In genomic region chr16:588889-589657, GRCh38 we compare ENCODE assay signal across 1 cellular context.
TF ChIP-seq lines count a peak whose summit lies in the region.

No MANE protein-coding gene starts in this region.

TF ChIP-seq in HepG2, 621 proteins besides CTCF, POLR2A, EP300 and RAD21 (continued from another document and continues in another):
- TF ChIP-seq AKNA (CRISPR knock-in tag; IDR thresholded peaks at IDR 0.05; ENCODE audit: borderline replicate concordance) = no peak
- TF ChIP-seq, protein P1, sequence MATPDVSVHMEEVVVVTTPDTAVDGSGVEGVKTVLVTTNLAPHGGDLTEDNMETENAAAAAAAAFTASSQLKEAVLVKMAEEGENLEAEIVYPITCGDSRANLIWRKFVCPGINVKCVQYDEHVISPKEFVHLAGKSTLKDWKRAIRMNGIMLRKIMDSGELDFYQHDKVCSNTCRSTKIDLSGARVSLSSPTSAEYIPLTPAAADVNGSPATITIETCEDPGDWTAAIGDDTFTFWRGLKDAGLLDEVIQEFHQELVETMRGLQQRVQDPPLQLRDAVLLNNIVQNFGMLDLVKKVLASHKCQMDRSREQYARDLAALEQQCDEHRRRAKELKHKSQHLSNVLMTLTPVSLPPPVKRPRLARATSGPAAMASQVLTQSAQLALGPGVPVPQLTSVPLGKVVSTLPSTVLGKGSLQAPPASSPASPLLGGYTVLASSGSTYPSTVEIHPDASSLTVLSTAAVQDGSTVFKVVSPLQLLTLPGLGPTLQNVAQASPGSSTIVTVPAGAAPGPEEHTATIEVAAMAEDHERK (CRISPR knock-in tag; IDR thresholded peaks at IDR 0.05; ENCODE audit: low read depth) = no peak
- TF ChIP-seq, protein P2, sequence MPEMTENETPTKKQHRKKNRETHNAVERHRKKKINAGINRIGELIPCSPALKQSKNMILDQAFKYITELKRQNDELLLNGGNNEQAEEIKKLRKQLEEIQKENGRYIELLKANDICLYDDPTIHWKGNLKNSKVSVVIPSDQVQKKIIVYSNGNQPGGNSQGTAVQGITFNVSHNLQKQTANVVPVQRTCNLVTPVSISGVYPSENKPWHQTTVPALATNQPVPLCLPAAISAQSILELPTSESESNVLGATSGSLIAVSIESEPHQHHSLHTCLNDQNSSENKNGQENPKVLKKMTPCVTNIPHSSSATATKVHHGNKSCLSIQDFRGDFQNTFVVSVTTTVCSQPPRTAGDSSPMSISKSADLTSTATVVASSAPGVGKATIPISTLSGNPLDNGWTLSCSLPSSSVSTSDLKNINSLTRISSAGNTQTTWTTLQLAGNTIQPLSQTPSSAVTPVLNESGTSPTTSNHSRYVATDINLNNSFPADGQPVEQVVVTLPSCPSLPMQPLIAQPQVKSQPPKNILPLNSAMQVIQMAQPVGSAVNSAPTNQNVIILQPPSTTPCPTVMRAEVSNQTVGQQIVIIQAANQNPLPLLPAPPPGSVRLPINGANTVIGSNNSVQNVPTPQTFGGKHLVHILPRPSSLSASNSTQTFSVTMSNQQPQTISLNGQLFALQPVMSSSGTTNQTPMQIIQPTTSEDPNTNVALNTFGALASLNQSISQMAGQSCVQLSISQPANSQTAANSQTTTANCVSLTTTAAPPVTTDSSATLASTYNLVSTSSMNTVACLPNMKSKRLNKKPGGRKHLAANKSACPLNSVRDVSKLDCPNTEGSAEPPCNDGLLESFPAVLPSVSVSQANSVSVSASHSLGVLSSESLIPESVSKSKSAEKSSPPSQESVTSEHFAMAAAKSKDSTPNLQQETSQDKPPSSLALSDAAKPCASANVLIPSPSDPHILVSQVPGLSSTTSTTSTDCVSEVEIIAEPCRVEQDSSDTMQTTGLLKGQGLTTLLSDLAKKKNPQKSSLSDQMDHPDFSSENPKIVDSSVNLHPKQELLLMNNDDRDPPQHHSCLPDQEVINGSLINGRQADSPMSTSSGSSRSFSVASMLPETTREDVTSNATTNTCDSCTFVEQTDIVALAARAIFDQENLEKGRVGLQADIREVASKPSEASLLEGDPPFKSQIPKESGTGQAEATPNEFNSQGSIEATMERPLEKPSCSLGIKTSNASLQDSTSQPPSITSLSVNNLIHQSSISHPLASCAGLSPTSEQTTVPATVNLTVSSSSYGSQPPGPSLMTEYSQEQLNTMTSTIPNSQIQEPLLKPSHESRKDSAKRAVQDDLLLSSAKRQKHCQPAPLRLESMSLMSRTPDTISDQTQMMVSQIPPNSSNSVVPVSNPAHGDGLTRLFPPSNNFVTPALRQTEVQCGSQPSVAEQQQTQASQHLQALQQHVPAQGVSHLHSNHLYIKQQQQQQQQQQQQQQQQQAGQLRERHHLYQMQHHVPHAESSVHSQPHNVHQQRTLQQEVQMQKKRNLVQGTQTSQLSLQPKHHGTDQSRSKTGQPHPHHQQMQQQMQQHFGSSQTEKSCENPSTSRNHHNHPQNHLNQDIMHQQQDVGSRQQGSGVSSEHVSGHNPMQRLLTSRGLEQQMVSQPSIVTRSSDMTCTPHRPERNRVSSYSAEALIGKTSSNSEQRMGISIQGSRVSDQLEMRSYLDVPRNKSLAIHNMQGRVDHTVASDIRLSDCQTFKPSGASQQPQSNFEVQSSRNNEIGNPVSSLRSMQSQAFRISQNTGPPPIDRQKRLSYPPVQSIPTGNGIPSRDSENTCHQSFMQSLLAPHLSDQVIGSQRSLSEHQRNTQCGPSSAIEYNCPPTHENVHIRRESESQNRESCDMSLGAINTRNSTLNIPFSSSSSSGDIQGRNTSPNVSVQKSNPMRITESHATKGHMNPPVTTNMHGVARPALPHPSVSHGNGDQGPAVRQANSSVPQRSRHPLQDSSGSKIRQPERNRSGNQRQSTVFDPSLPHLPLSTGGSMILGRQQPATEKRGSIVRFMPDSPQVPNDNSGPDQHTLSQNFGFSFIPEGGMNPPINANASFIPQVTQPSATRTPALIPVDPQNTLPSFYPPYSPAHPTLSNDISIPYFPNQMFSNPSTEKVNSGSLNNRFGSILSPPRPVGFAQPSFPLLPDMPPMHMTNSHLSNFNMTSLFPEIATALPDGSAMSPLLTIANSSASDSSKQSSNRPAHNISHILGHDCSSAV (CRISPR knock-in tag; IDR thresholded peaks at IDR 0.05; ENCODE audit: borderline replicate concordance) = no peak
- TF ChIP-seq, protein P3, sequence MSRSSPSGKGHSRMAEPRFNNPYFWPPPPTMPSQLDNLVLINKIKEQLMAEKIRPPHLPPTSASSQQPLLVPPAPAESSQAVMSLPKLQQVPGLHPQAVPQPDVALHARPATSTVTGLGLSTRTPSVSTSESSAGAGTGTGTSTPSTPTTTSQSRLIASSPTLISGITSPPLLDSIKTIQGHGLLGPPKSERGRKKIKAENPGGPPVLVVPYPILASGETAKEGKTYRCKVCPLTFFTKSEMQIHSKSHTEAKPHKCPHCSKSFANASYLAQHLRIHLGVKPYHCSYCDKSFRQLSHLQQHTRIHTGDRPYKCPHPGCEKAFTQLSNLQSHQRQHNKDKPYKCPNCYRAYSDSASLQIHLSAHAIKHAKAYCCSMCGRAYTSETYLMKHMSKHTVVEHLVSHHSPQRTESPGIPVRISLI (CRISPR knock-in tag; IDR thresholded peaks at IDR 0.05; ENCODE audit: borderline replicate concordance) = no peak
- peak; percentile 78 for TF ChIP-seq POLR2AphosphoS5 (IDR thresholded peaks at IDR 0.05; ENCODE audit: low read depth, low read length)
- peak; percentile 67; the same call in 1 of the 2 replicates for TF ChIP-seq ZNF564 (CRISPR knock-in tag; IDR thresholded peaks at IDR 0.05)
- TF ChIP-seq ZNF772 (CRISPR knock-in tag; IDR thresholded peaks at IDR 0.05) = peak; percentile 30; the same call in 1 of the 2 replicates
- peak; percentile 75; the same call in 1 of the 2 replicates for TF ChIP-seq GTF3A (CRISPR knock-in tag; conservative IDR thresholded peaks at IDR 0.05)
- TF ChIP-seq HIVEP1 (CRISPR knock-in tag; IDR thresholded peaks at IDR 0.05) = peak; percentile 78
- TF ChIP-seq UBTF (CRISPR knock-in tag; IDR thresholded peaks at IDR 0.05) = peak; percentile 2; the same call in 1 of the 2 replicates
- no peak for TF ChIP-seq ZNF619 (CRISPR knock-in tag; IDR thresholded peaks at IDR 0.05)
- TF ChIP-seq, protein P4, sequence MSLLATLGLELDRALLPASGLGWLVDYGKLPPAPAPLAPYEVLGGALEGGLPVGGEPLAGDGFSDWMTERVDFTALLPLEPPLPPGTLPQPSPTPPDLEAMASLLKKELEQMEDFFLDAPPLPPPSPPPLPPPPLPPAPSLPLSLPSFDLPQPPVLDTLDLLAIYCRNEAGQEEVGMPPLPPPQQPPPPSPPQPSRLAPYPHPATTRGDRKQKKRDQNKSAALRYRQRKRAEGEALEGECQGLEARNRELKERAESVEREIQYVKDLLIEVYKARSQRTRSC (CRISPR knock-in tag; IDR thresholded peaks at IDR 0.05; ENCODE audit: low read depth) = 0 out of 2 replicates have a peak, but pooled peaks have one; percentile 62
- no peak for TF ChIP-seq PHB2 (IDR thresholded peaks at IDR 0.05; ENCODE audit: partially characterized antibody)
- TF ChIP-seq MIXL1 (CRISPR knock-in tag; IDR thresholded peaks at IDR 0.05) = no peak
- TF ChIP-seq KDM5A (IDR thresholded peaks at IDR 0.05; ENCODE audit: borderline replicate concordance, low read length) = peak; percentile 91; the same call in 1 of the 2 replicates
- TF ChIP-seq, protein P5, sequence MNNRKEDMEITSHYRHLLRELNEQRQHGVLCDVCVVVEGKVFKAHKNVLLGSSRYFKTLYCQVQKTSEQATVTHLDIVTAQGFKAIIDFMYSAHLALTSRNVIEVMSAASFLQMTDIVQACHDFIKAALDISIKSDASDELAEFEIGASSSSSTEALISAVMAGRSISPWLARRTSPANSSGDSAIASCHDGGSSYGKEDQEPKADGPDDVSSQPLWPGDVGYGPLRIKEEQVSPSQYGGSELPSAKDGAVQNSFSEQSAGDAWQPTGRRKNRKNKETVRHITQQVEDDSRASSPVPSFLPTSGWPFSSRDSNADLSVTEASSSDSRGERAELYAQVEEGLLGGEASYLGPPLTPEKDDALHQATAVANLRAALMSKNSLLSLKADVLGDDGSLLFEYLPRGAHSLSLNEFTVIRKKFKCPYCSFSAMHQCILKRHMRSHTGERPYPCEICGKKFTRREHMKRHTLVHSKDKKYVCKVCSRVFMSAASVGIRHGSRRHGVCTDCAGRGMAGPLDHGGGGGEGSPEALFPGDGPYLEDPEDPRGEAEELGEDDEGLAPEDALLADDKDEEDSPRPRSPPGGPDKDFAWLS (CRISPR knock-in tag; IDR thresholded peaks at IDR 0.05; ENCODE audit: borderline replicate concordance) = 0 out of 2 replicates have a peak, but pooled peaks have one; percentile 9
- TF ChIP-seq EZH2 (conservative IDR thresholded peaks at IDR 0.05; ENCODE audit: low read depth, low read length) = no peak
- 0 out of 2 replicates have a peak, but pooled peaks have one; percentile 50 for TF ChIP-seq ZNF576 (CRISPR knock-in tag; IDR thresholded peaks at IDR 0.05)
- no peak for TF ChIP-seq ZNF18 (CRISPR knock-in tag; IDR thresholded peaks at IDR 0.05; ENCODE audit: insufficient replicate concordance)
- no peak for TF ChIP-seq NCOA1 (CRISPR knock-in tag; IDR thresholded peaks at IDR 0.05)
- peak; percentile 42; the same call in 1 of the 2 replicates for TF ChIP-seq PHF20 (CRISPR knock-in tag; IDR thresholded peaks at IDR 0.05)
- TF ChIP-seq, protein P6, sequence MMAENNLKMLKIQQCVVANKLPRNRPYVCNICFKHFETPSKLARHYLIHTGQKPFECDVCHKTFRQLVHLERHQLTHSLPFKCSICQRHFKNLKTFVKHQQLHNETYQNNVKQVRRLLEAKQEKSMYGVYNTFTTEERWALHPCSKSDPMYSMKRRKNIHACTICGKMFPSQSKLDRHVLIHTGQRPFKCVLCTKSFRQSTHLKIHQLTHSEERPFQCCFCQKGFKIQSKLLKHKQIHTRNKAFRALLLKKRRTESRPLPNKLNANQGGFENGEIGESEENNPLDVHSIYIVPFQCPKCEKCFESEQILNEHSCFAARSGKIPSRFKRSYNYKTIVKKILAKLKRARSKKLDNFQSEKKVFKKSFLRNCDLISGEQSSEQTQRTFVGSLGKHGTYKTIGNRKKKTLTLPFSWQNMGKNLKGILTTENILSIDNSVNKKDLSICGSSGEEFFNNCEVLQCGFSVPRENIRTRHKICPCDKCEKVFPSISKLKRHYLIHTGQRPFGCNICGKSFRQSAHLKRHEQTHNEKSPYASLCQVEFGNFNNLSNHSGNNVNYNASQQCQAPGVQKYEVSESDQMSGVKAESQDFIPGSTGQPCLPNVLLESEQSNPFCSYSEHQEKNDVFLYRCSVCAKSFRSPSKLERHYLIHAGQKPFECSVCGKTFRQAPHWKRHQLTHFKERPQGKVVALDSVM (CRISPR knock-in tag; IDR thresholded peaks at IDR 0.05) = no peak
- TF ChIP-seq ZNF550 (CRISPR knock-in tag; IDR thresholded peaks at IDR 0.05; ENCODE audit: borderline replicate concordance) = no peak
- peak; percentile 61; the same call in 1 of the 2 replicates for TF ChIP-seq ZSCAN21 (CRISPR knock-in tag; IDR thresholded peaks at IDR 0.05; ENCODE audit: borderline replicate concordance)
- TF ChIP-seq SNAI1 (CRISPR knock-in tag; IDR thresholded peaks at IDR 0.05; ENCODE audit: borderline replicate concordance) = 0 out of 2 replicates have a peak, but pooled peaks have one; percentile 55
- peak; percentile 86 for TF ChIP-seq SP2 (CRISPR knock-in tag; IDR thresholded peaks at IDR 0.05)
